18 cellular contexts compared by ENCODE assay signal in genomic region chr9:83625120-83625710, GRCh38. TPM values are rescaled to one million over a fixed set of nuclear protein-coding genes. Genes with fewer than 3 reads are reported as not detected.
A peak's percentile ranks its signal among the peaks of the same experiment; 100 is the strongest.
DNase-seq lines count a peak whose midpoint lies in the region; ATAC-seq, FAIRE-seq and TF ChIP-seq lines count a peak whose summit lies in the region.
"Had no signal": no experiment of that assay in that cellular context is flagged by ENCODE, and none has a peak within 500 bp of the region (broad histone marks: within the 10 kb centered on the region; RNA-seq: fewer than 3 reads in every experiment).

No MANE protein-coding gene starts in this region.

- POLR2A ChIA-PET in HepG2 (lab: Yijun Ruan, JAX): interaction anchor here (1.0 to 2.5 kb wide), 3 partner anchors 12 to 83 kb away, joined by 4 to 12 read pairs (median 7); no protein-coding TSS in a partner anchor

- peaks cover 9% of the 10 kb centered on the region for H3K9me3 Mint-ChIP-seq in dendritic cell treated with granulocyte-macrophage colony-stimulating factor and Interleukin-4, amounts not matched to agents 40 ng/mL and 50 ng/mL, for 4 days
- H3K9me3 Mint-ChIP-seq in type B pancreatic cell: no peaks in the 10 kb centered on the region
- H3K9me3 Mint-ChIP-seq: activated naive CD4-positive, alpha-beta T cell treated with anti-CD3 and anti-CD28 coated beads, Interleukin-2, amount 10 ng/mL, durations not matched to agents 7 days and 5 days had no signal

- 84% methylated on average over 3 of the region's 3 CpGs for WGBS in HepG2 (ENCODE audit: low lambda C conversion rate)
- WGBS in right lobe of liver (ENCODE audit: insufficient coverage, low coverage, low lambda C conversion rate, missing lambda C conversion rate): 49% methylated on average over 2 of the region's 3 CpGs

- FAIRE-seq in HepG2 (lab: Jason Lieb, UNC): no peak
- no peak for FAIRE-seq in HTR-8/SVneo (lab: Jason Lieb, UNC)
- FAIRE-seq: frontal cortex, GM12892 had no signal

- H3K9ac ChIP-seq in HepG2 (ENCODE audit: insufficient read depth, low read depth, low read length): no peak overlapping the region

- H3K4me2 ChIP-seq in HepG2 (ENCODE audit: low read depth, low read length): 0 out of 2 replicates have a peak overlapping the region, but pooled peaks have one; percentile 5

- no peak for TF ChIP-seq EP300 in HepG2 (IDR thresholded peaks at IDR 0.05; ENCODE audit: low read depth in 2 of 2, low read length in 2 of 2)
- no peak for TF ChIP-seq EP300 in HepG2 (CRISPR knock-in tag; IDR thresholded peaks at IDR 0.05; ENCODE audit: borderline replicate concordance)

- H3K27me3 ChIP-seq in HepG2 (ENCODE audit: control insufficient read depth in 1 of 2, insufficient read depth in 2 of 2, low read length in 2 of 2) (no peaks in the 10 kb centered on the region), right lobe of liver (no peaks in the 10 kb centered on the region)
- H3K27me3 ChIP-seq: breast epithelium had no signal

- peaks cover 10% of the 10 kb centered on the region for H3K79me2 ChIP-seq in HepG2 (ENCODE audit: insufficient read depth, low read length)

- H3K4me1 ChIP-seq in HepG2 (ENCODE audit: insufficient read depth, low read length) (peaks cover 70% of the 10 kb centered on the region), right lobe of liver (peaks cover 0 to 48% (median 19%) of the 10 kb centered on the region in 4 donors)
- H3K4me1 ChIP-seq: breast epithelium, psoas muscle had no signal

- H3K9me3 ChIP-seq in HepG2 (ENCODE audit: low read length) (no peaks in the 10 kb centered on the region), right lobe of liver (no peaks in the 10 kb centered on the region)
- H3K9me3 ChIP-seq: breast epithelium, psoas muscle had no signal

- peaks cover 6% of the 10 kb centered on the region for H3K27me3 Mint-ChIP-seq in dendritic cell treated with granulocyte-macrophage colony-stimulating factor and Interleukin-4, amounts not matched to agents 40 ng/mL and 50 ng/mL, for 4 days
- H3K27me3 Mint-ChIP-seq in type B pancreatic cell: peaks cover 5% of the 10 kb centered on the region

- H3K4me3 ChIP-seq in HepG2 (replicated peaks in 1 of 3; ENCODE audit: insufficient read depth in 1 of 3, low read depth in 2 of 3, low read length in 3 of 3) (no peak overlapping the region), right lobe of liver (no peak overlapping the region), NB4 (ENCODE audit: low read depth, low read length) (no peak overlapping the region)
- H3K4me3 ChIP-seq: breast epithelium, psoas muscle had no signal

- CTCF ChIA-PET in HepG2 (lab: Yijun Ruan, JAX; ENCODE audit: low intra/inter-chr PET ratio, low total read pairs): no interaction called here

- no peak for TF ChIP-seq RAD21 in HepG2 (CRISPR knock-in tag; IDR thresholded peaks at IDR 0.05)

- DNase-seq in HepG2 (ENCODE audit: low spot score) (no peak), right lobe of liver (no peak), NB4 (ENCODE audit: low read depth) (peak; percentile 27), type B pancreatic cell (ENCODE audit: extremely low spot score, unreplicated experiment) (no peak), NCI-H524 (lab: John Stamatoyannopoulos, UW) (no peak), HTR-8/SVneo (ENCODE audit: insufficient read length, low spot score) (no peak)
- DNase-seq: activated naive CD4-positive, alpha-beta T cell treated with anti-CD3 and anti-CD28 coated beads, Interleukin-2, amount 10 ng/mL, durations not matched to agents 7 days and 5 days; dermis blood vessel endothelial cell; Kasumi-1; kidney glomerular epithelial cell; NCI-H226; psoas muscle; stimulated activated CD4-positive, alpha-beta T cell treated with anti-CD3 and anti-CD28 coated beads, Interleukin-4, amount 100 ng/mL, for 4 hours had no signal

- H3K4me1 Mint-ChIP-seq in dendritic cell treated with granulocyte-macrophage colony-stimulating factor and Interleukin-4, amounts not matched to agents 40 ng/mL and 50 ng/mL, for 4 days (ENCODE audit: low read depth): peaks cover 35% of the 10 kb centered on the region
- peaks cover 21% of the 10 kb centered on the region for H3K4me1 Mint-ChIP-seq in type B pancreatic cell (ENCODE audit: unreplicated experiment)

- no peak for ATAC-seq in HepG2
- no peak for ATAC-seq in right lobe of liver
- ATAC-seq: psoas muscle had no signal

- peaks cover 2 to 4% of the 10 kb centered on the region in 2 experiments; a peak in 2 of 5 replicates for H3K36me3 ChIP-seq in HepG2 (replicated peaks in 1 of 2; ENCODE audit: control insufficient read depth in 1 of 2, insufficient read depth in 2 of 2, low read length in 2 of 2)
- peaks cover 0 to 7% (median 0%) of the 10 kb centered on the region in 4 donors for H3K36me3 ChIP-seq in right lobe of liver
- H3K36me3 ChIP-seq: breast epithelium had no signal

- no peak overlapping the region for H2AFZ ChIP-seq in HepG2 (ENCODE audit: low read length)

- peaks cover 51% of the 10 kb centered on the region for H3K36me3 Mint-ChIP-seq in dendritic cell treated with granulocyte-macrophage colony-stimulating factor and Interleukin-4, amounts not matched to agents 40 ng/mL and 50 ng/mL, for 4 days (ENCODE audit: low read depth)
- peaks cover 7% of the 10 kb centered on the region for H3K36me3 Mint-ChIP-seq in type B pancreatic cell

- H3K27ac Mint-ChIP-seq in dendritic cell treated with granulocyte-macrophage colony-stimulating factor and Interleukin-4, amounts not matched to agents 40 ng/mL and 50 ng/mL, for 4 days: peak overlapping the region; percentile 10
- H3K27ac Mint-ChIP-seq in type B pancreatic cell: peak overlapping the region; percentile 11

- intact Hi-C loops in HepG2 (cut with micrococcal nuclease; ENCODE audit: unreplicated experiment): no loop called here
- intact Hi-C loops in right lobe of liver (cut with DNase I): no loop called here
- intact Hi-C loops in dendritic cell treated with granulocyte-macrophage colony-stimulating factor and Interleukin-4, amounts not matched to agents 40 ng/mL and 50 ng/mL, for 4 days (cut with micrococcal nuclease): no loop called here

- no peak overlapping the region for H3K4me3 Mint-ChIP-seq in dendritic cell treated with granulocyte-macrophage colony-stimulating factor and Interleukin-4, amounts not matched to agents 40 ng/mL and 50 ng/mL, for 4 days
- H3K4me3 Mint-ChIP-seq in type B pancreatic cell: peak overlapping the region; percentile 3

- no TSS peak for BruUV-seq in HepG2 (replicated peaks; lab: Mats Ljungman, UMichigan)

- in situ Hi-C loops in HepG2 (cut with HindIII; ENCODE audit: extremely low pct_ligation_motif_present, low pct_unique_long_range_greater_than_20kb): no loop called here

- no peaks in the 10 kb centered on the region for H4K20me1 ChIP-seq in HepG2 (ENCODE audit: insufficient read depth, low read length)

- H3K27ac ChIP-seq in HepG2 (ENCODE audit: extremely low read length, insufficient read depth, low read length) (peak overlapping the region; percentile 16), right lobe of liver (no peak overlapping the region)
- H3K27ac ChIP-seq: breast epithelium, psoas muscle, RWPE1 had no signal

- TF ChIP-seq CTCF in HepG2 (CRISPR knock-in tag; IDR thresholded peaks at IDR 0.05) (no peak), right lobe of liver (IDR thresholded peaks at IDR 0.05) (no peak), NB4 (IDR thresholded peaks at IDR 0.05; ENCODE audit: low read depth, low read length) (no peak), type B pancreatic cell (conservative IDR thresholded peaks at IDR 0.05) (no peak)

- TF ChIP-seq POLR2A in HepG2 (IDR thresholded peaks at IDR 0.05; ENCODE audit: insufficient read depth in 1 of 2, low read depth in 2 of 2, low read length in 2 of 2) (no peak; a peak in 1 of 4 replicates), right lobe of liver (IDR thresholded peaks at IDR 0.05) (no peak), NB4 (IDR thresholded peaks at IDR 0.05; ENCODE audit: extremely low read depth, insufficient read length) (no peak)

TF ChIP-seq in HepG2, 621 proteins besides CTCF, POLR2A, EP300 and RAD21:
- TF ChIP-seq RBFOX2 (IDR thresholded peaks at IDR 0.05; ENCODE audit: low read depth, low read length) (0 out of 2 replicates have a peak, but pooled peaks have one; percentile 23), THAP11 (CRISPR knock-in tag; IDR thresholded peaks at IDR 0.05) (no peak), SAP130 (CRISPR knock-in tag; IDR thresholded peaks at IDR 0.05; ENCODE audit: low read depth) (no peak), RAD51 (IDR thresholded peaks at IDR 0.05; ENCODE audit: borderline replicate concordance) (no peak), ZFY (CRISPR knock-in tag; IDR thresholded peaks at IDR 0.05) (0 out of 2 replicates have a peak, but pooled peaks have one; percentile 5)

RNA-seq across cellular contexts. Expression of gene IDNK, which starts 2.3 kb away (rescaled TPM):
- 4.8 and 6.3 TPM in 2 replicates for total RNA-seq in HepG2 (2016; rRNA removed; fragmentation: Illumina TruSeq; extraction: Trizol)
- total RNA-seq in HepG2 (2016; cell fraction: cytosol; rRNA removed; fragmentation: Illumina TruSeq; extraction: Trizol; ENCODE audit: low read depth): 9.3 and 10.6 TPM in 2 replicates
- 4.5 and 4.6 TPM in 2 replicates for total RNA-seq in HepG2 (2016; cell fraction: insoluble cytoplasmic fraction; rRNA removed; fragmentation: Illumina TruSeq; extraction: Trizol)
- total RNA-seq in HepG2 (2016; cell fraction: membrane; rRNA removed; fragmentation: Illumina TruSeq; extraction: Trizol): 9.1 and 12.0 TPM in 2 replicates
- total RNA-seq in HepG2 (2016; cell fraction: nucleus; rRNA removed; fragmentation: Illumina TruSeq; extraction: Trizol): 2.9 and 4.7 TPM in 2 replicates
- polyA plus RNA-seq in HepG2 (2011; rRNA removed): 2.7 and 3.1 TPM in 2 replicates
- 2.1 and 2.8 TPM in 2 replicates for polyA plus RNA-seq in HepG2 (2011; cell fraction: cytosol; rRNA removed)
- 2.7 and 3.4 TPM in 2 replicates for polyA plus RNA-seq in HepG2 (2011; cell fraction: nucleus; rRNA removed)
- polyA plus RNA-seq in HepG2 (2012): 2.6 and 6.6 TPM in 2 replicates
- polyA plus RNA-seq in HepG2 (2016; cell fraction: cytosol; fragmentation: Illumina TruSeq; extraction: Trizol; ENCODE audit: low read depth): 12.6 and 13.6 TPM in 2 replicates
- 3.8 and 4.8 TPM in 2 replicates for polyA plus RNA-seq in HepG2 (2016; cell fraction: insoluble cytoplasmic fraction; fragmentation: Illumina TruSeq; extraction: Trizol; ENCODE audit: low read depth)
- polyA plus RNA-seq in HepG2 (2016; cell fraction: membrane; fragmentation: Illumina TruSeq; extraction: Trizol; ENCODE audit: low read depth): 8.6 and 10.0 TPM in 2 replicates
- polyA plus RNA-seq in HepG2 (2016; cell fraction: nucleus; fragmentation: Illumina TruSeq; extraction: Trizol; ENCODE audit: insufficient read depth, low read depth): 5.4 and 5.8 TPM in 2 replicates
- 0.90 and 2.6 TPM in 2 replicates for polyA minus RNA-seq in HepG2 (2011; rRNA and poly(A)+ RNA removed; ENCODE audit: low replicate concordance)
- polyA minus RNA-seq in HepG2 (2011; cell fraction: cytosol; rRNA and poly(A)+ RNA removed): 0.79 and 2.3 TPM in 2 replicates
- polyA minus RNA-seq in HepG2 (2011; cell fraction: nucleus; rRNA and poly(A)+ RNA removed): 1.7 and 2.5 TPM in 2 replicates
- 10 to 100 TPM; 10.6 to 24.6 (median 17.8) TPM for total RNA-seq in right lobe of liver
- 4.4 TPM in 2 replicates for total RNA-seq in type B pancreatic cell (ENCODE audit: low replicate concordance)
